Comparison of ENCODE assay signal across 35 cellular contexts in the genomic region with DNA sequence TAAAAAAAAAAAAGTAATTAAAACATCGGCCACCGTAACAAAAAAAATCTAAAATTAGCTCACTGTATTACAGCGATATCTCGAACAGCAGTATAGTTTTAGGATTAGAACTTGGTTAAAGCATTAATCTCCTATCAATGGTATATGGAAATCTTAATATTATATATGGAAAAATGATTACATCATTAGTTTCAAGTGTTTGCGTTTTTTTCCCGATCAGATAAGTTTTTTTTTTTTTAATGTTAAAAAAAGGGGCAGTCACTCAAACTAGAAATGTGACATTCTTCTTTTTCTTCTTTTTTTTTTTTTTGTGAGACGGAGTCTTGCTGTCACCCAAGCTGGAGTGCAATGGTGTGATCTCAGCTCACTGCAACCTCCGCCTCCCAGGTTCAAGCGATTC. TPM values are rescaled to one million over a fixed set of nuclear protein-coding genes. Genes with fewer than 3 reads are reported as not detected.
"Had no signal": no experiment of that assay in that cellular context is flagged by ENCODE, and none has a peak within 500 bp of the region (broad histone marks: within the 10 kb centered on the region; RNA-seq: fewer than 3 reads in every experiment).

No MANE protein-coding gene starts in this region.

- H3K4me2 ChIP-seq: hepatocyte had no signal

- H3K9me3 ChIP-seq: esophagus squamous epithelium, mucosa of descending colon, right atrium auricular region, sigmoid colon, stomach, thyroid gland, vagina had no signal

- DNase-seq: cortex of kidney; effector memory CD8-positive, alpha-beta T cell; erythroblast; esophagus squamous epithelium; foreskin melanocyte; head of caudate nucleus; kidney; mucosa of descending colon; naive B cell; sigmoid colon; stimulated activated CD4-positive, alpha-beta T cell treated with anti-CD3 and anti-CD28 coated beads, Interleukin-2, amount 100 ng/mL, for 24 hours; stimulated activated CD4-positive, alpha-beta T cell treated with anti-CD3 and anti-CD28 coated beads, Interleukin-4, amount 100 ng/mL, for 24 hours; stimulated activated naive CD4-positive, alpha-beta T cell treated with Interleukin-2 at 50 U/mL for 16 hours; stomach; thyroid gland had no signal

- H3K4me1 ChIP-seq: parathyroid adenoma, thyroid gland had no signal

- H3K27me3 Mint-ChIP-seq: effector memory CD8-positive, alpha-beta T cell; memory B cell; naive B cell; natural killer cell treated with Interleukin-12 subunit alpha and Interleukin-12 subunit beta and Interleukin-15 and Interleukin-18, amount 100 ng/mL, for 72 hours; progenitor cell of endocrine pancreas had no signal

- H3K4me3 Mint-ChIP-seq: effector memory CD8-positive, alpha-beta T cell; memory B cell; mesothelial cell of epicardium; natural killer cell treated with Interleukin-12 subunit alpha and Interleukin-12 subunit beta and Interleukin-15 and Interleukin-18, amount 100 ng/mL, for 72 hours; neural crest cell; stimulated activated effector memory CD8-positive, alpha-beta T cell treated with anti-CD3 and anti-CD28 coated beads, Interleukin-12 subunit alpha, Interleukin-12 subunit beta, amount 100 ng/mL, for 72 hours had no signal

- H3K27ac Mint-ChIP-seq: effector memory CD8-positive, alpha-beta T cell; memory B cell; mesothelial cell of epicardium; progenitor cell of endocrine pancreas; stimulated activated effector memory CD8-positive, alpha-beta T cell treated with anti-CD3 and anti-CD28 coated beads, Interleukin-12 subunit alpha, Interleukin-12 subunit beta, amount 100 ng/mL, for 72 hours had no signal

- ATAC-seq: effector memory CD8-positive, alpha-beta T cell; left lobe of liver; mucosa of descending colon; natural killer cell treated with Interleukin-12 subunit alpha and Interleukin-12 subunit beta and Interleukin-15 and Interleukin-18, amount 100 ng/mL, for 72 hours; stimulated activated effector memory CD8-positive, alpha-beta T cell treated with anti-CD3 and anti-CD28 coated beads, Interleukin-12 subunit alpha, Interleukin-12 subunit beta, amount 100 ng/mL, for 72 hours had no signal

- H3K27me3 ChIP-seq: esophagus squamous epithelium, hepatocyte, right atrium auricular region, sigmoid colon, stomach, thyroid gland, vagina had no signal

- H3K27ac ChIP-seq: hepatocyte, parathyroid adenoma, right atrium auricular region, sigmoid colon, thyroid gland, vagina had no signal

- H3K4me3 ChIP-seq: esophagus squamous epithelium, hepatocyte, lung, mucosa of descending colon, right atrium auricular region, sigmoid colon, stomach, thyroid gland, vagina had no signal

- H3K9ac ChIP-seq: parathyroid adenoma had no signal

RNA-seq across cellular contexts. Expression of gene IDI2, which starts 15.9 kb away (rescaled TPM):
- total RNA-seq: dermis microvascular lymphatic vessel endothelial cell; esophagus squamous epithelium; glomerular endothelial cell; kidney; left lobe of liver; liver; mesothelial cell of epicardium; mucosa of descending colon; natural killer cell treated with Interleukin-12 subunit alpha and Interleukin-12 subunit beta and Interleukin-15 and Interleukin-18, amount 100 ng/mL, for 72 hours; neural crest cell; osteoblast; progenitor cell of endocrine pancreas; sigmoid colon; skeletal muscle tissue; subcutaneous adipose tissue; temporal lobe; thyroid gland; ureter; vagina had no signal
- polyA plus RNA-seq: liver, sigmoid colon, stomach had no signal
